Comparison of ENCODE assay signal across 16 cellular contexts in the genomic region with DNA sequence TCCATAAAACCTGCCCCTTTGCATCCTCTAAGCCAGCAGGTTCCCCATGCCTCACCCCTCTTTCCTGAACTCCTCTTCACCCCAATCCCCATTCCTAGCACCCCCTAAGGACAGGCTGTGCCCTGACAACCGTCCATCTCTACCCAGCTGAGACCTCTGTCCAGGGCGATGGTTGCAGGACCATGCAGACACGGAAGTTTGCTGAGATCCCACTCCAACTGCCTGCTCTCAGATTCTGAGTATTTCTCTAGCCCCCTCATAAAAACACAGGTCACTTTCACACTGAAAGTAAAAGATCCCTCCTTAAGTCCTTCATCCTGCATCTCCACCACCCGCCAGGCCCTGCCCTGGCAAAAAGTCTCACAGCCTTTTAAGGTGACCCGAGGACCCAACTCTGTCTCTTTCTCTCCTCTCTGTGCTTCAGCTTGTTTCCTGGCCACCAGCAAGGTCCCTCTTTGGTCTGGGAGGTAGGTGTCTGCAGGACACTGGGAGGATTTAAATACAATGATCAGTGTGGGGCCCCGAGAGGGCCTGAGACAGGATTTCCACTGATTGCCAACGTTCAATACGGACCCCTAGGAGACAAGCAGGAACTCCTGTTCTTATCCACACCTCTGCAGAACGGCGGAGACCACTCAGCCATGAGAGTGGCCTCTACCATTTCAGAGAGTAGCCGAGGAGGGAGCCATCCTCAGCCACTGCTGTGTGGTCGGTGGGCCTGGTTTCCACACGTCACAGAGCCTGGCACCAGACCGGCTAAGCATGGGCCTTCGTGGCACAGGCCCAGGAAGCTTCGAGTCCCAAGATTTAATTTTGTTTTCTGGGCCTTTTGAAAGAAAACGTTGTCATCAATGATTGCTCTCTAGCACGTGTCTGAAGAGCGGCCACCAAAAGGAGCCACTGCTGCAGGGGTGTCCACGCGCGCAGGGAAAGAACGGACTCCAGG. TPM values are rescaled to one million over a fixed set of nuclear protein-coding genes. Genes with fewer than 3 reads are reported as not detected.
DNase-seq lines count a peak whose midpoint lies in the region; ATAC-seq, FAIRE-seq and TF ChIP-seq lines count a peak whose summit lies in the region.
"Had no signal": no experiment of that assay in that cellular context is flagged by ENCODE, and none has a peak within 500 bp of the region (broad histone marks: within the 10 kb centered on the region; RNA-seq: fewer than 3 reads in every experiment).

No MANE protein-coding gene starts in this region.

- H3K9me3 Mint-ChIP-seq in stimulated activated naive CD8-positive, alpha-beta T cell treated with anti-CD3 and anti-CD28 coated beads, Interleukin-15, Interleukin-2, amounts not matched to agents 100 ng/mL and 50 ng/mL, for 24 hours, result no peaks in the 10 kb centered on the region
- H3K9me3 Mint-ChIP-seq in MCF 10A (ENCODE audit: unreplicated experiment), result no peaks in the 10 kb centered on the region

- H3K27ac ChIP-seq in mucosa of rectum (ENCODE audit: low read depth in 2 of 2, low read length in 2 of 2) (peak overlapping the region; percentile 88 to 99), vagina (no peak overlapping the region)
- H3K27ac ChIP-seq: ovary had no signal

- H3K27ac Mint-ChIP-seq in stimulated activated naive CD8-positive, alpha-beta T cell treated with anti-CD3 and anti-CD28 coated beads, Interleukin-15, Interleukin-2, amounts not matched to agents 100 ng/mL and 50 ng/mL, for 24 hours, result no peak overlapping the region
- H3K27ac Mint-ChIP-seq in MCF 10A (ENCODE audit: low read depth, unreplicated experiment), result peak overlapping the region; percentile 81

- intact Hi-C loops in MCF 10A (cut with micrococcal nuclease) (no loop called here), vagina (cut with DNase I) (no loop called here)

- no peak for DNase-seq in stimulated activated naive CD8-positive, alpha-beta T cell treated with anti-CD3 and anti-CD28 coated beads, Interleukin-15, Interleukin-2, amounts not matched to agents 100 U/mL and 50 U/mL, for 24 hours
- DNase-seq in MCF 10A (ENCODE audit: unreplicated experiment) (no peak), vagina (ENCODE audit: extremely low spot score in 2 of 2) (no peak), NCI-H510A treated with DMSO at 0.1 percent for 48 hours (lab: John Stamatoyannopoulos, UW) (no peak), GM12892 (ENCODE audit: insufficient read length) (no peak)
- no peak for DNase-seq in stimulated activated CD4-positive, alpha-beta T cell treated with anti-CD3 and anti-CD28 coated beads, Interleukin-2, amount 100 ng/mL, for 24 hours
- DNase-seq: C1 segment of cervical spinal cord; effector memory CD4-positive, alpha-beta T cell; NCI-H2029 had no signal

- no peaks in the 10 kb centered on the region for H3K36me3 Mint-ChIP-seq in stimulated activated naive CD8-positive, alpha-beta T cell treated with anti-CD3 and anti-CD28 coated beads, Interleukin-15, Interleukin-2, amounts not matched to agents 100 ng/mL and 50 ng/mL, for 24 hours (ENCODE audit: low read depth)
- no peaks in the 10 kb centered on the region for H3K36me3 Mint-ChIP-seq in MCF 10A (ENCODE audit: insufficient read depth, unreplicated experiment)
- H3K36me3 Mint-ChIP-seq: activated CD8-positive, alpha-beta memory T cell treated with anti-CD3 and anti-CD28 coated beads, Interleukin-2, amount 10 ng/mL, durations not matched to agents 7 days and 5 days had no signal

- POLR2A ChIA-PET in MCF 10A (lab: Yijun Ruan, JAX), result interaction anchor here (0.6 to 7.4 kb wide), 14 partner anchors 8 to 261 kb away, joined by 3 to 88 read pairs (median 3); a partner anchor contains a TSS

- no peaks in the 10 kb centered on the region for H3K27me3 Mint-ChIP-seq in stimulated activated naive CD8-positive, alpha-beta T cell treated with anti-CD3 and anti-CD28 coated beads, Interleukin-15, Interleukin-2, amounts not matched to agents 100 ng/mL and 50 ng/mL, for 24 hours
- no peaks in the 10 kb centered on the region for H3K27me3 Mint-ChIP-seq in MCF 10A (ENCODE audit: insufficient read depth, unreplicated experiment)

- TF ChIP-seq CTCF in MCF 10A (IDR thresholded peaks at IDR 0.05; ENCODE audit: unreplicated experiment) (no peak), vagina (IDR thresholded peaks at IDR 0.05) (no peak)

- peak overlapping the region; percentile 58 to 65 for H3K9ac ChIP-seq in mucosa of rectum (ENCODE audit: low read depth in 1 of 2, low read length in 2 of 2)

- no TSS peak for BruUV-seq in MCF 10A (replicated peaks; lab: Mats Ljungman, UMichigan)

- no peaks in the 10 kb centered on the region for H3K9me3 ChIP-seq in mucosa of rectum (ENCODE audit: control insufficient read depth in 2 of 2, low read length in 2 of 2)
- H3K9me3 ChIP-seq in vagina, result no peaks in the 10 kb centered on the region
- H3K9me3 ChIP-seq: ovary had no signal

- no peak for ATAC-seq in stimulated activated naive CD8-positive, alpha-beta T cell treated with anti-CD3 and anti-CD28 coated beads, Interleukin-15, Interleukin-2, amounts not matched to agents 100 U/mL and 50 U/mL, for 24 hours

- CTCF ChIA-PET in MCF 10A (lab: Yijun Ruan, JAX), result interaction anchor here (0.7 to 1.0 kb wide), 2 partner anchors 42 to 75 kb away, joined by 5 read pairs; no protein-coding TSS in a partner anchor

- H3K27me3 ChIP-seq in mucosa of rectum (ENCODE audit: control insufficient read depth in 2 of 2, insufficient read depth in 2 of 2, low read length in 2 of 2) (no peaks in the 10 kb centered on the region), vagina (no peaks in the 10 kb centered on the region)
- H3K27me3 ChIP-seq: ovary had no signal

- peak overlapping the region; percentile 21 for H3K4me3 Mint-ChIP-seq in stimulated activated naive CD8-positive, alpha-beta T cell treated with anti-CD3 and anti-CD28 coated beads, Interleukin-15, Interleukin-2, amounts not matched to agents 100 ng/mL and 50 ng/mL, for 24 hours
- H3K4me3 Mint-ChIP-seq in MCF 10A (ENCODE audit: unreplicated experiment), result peak overlapping the region; percentile 30
- H3K4me3 Mint-ChIP-seq: activated CD8-positive, alpha-beta memory T cell treated with anti-CD3 and anti-CD28 coated beads, Interleukin-2, amount 10 ng/mL, durations not matched to agents 7 days and 5 days had no signal

- FAIRE-seq in GM12892 (lab: Jason Lieb, UNC), result no peak
- FAIRE-seq: G401.6 had no signal

- H3K4me1 ChIP-seq in mucosa of rectum (ENCODE audit: control insufficient read depth in 2 of 2, insufficient read depth in 2 of 2, low read length in 2 of 2) (peaks cover 42 to 71% of the 10 kb centered on the region in 2 donors), vagina (peaks cover 40% of the 10 kb centered on the region)

- H3K36me3 ChIP-seq in mucosa of rectum (ENCODE audit: control insufficient read depth in 2 of 2, insufficient read depth in 2 of 2, low read length in 2 of 2), result no peaks in the 10 kb centered on the region
- no peaks in the 10 kb centered on the region for H3K36me3 ChIP-seq in vagina
- H3K36me3 ChIP-seq: ovary had no signal

- TF ChIP-seq POLR2A in vagina (IDR thresholded peaks at IDR 0.05) (no peak), GM12892 (IDR thresholded peaks at IDR 0.05; ENCODE audit: low read depth, low read length) (no peak)

- H3K4me3 ChIP-seq in mucosa of rectum (ENCODE audit: low read length in 2 of 2) (peak overlapping the region; percentile 19 to 53), vagina (no peak overlapping the region)
- H3K4me3 ChIP-seq: ovary had no signal

- peaks cover 23% of the 10 kb centered on the region for H3K4me1 Mint-ChIP-seq in stimulated activated naive CD8-positive, alpha-beta T cell treated with anti-CD3 and anti-CD28 coated beads, Interleukin-15, Interleukin-2, amounts not matched to agents 100 ng/mL and 50 ng/mL, for 24 hours (ENCODE audit: low read depth)
- H3K4me1 Mint-ChIP-seq in MCF 10A (ENCODE audit: insufficient read depth, unreplicated experiment), result peaks cover 35% of the 10 kb centered on the region

RNA-seq across cellular contexts. Expression of a gene that starts 27.9 kb away (rescaled TPM):
- 0.25 and 0.75 TPM in 2 replicates for total RNA-seq in MCF 10A (2022)
- 50.6 TPM for total RNA-seq in vagina
- polyA plus RNA-seq in GM12892 (2012; ENCODE audit: missing spikeins), result not detected
- total RNA-seq: activated CD8-positive, alpha-beta memory T cell treated with anti-CD3 and anti-CD28 coated beads, Interleukin-2, amount 10 ng/mL, durations not matched to agents 7 days and 5 days; liver; T-helper 2 cell treated with Interferon-gamma antibody and Interleukin-4, amounts not matched to agents 100 ng/mL and 5 ng/mL, for 36 hours had no signal
- polyA plus RNA-seq: liver had no signal

RNA-seq across cellular contexts. Expression of a gene that starts 53.3 kb away (rescaled TPM):
- not detected in 2 replicates for total RNA-seq in MCF 10A (2022)
- 102 TPM for total RNA-seq in vagina
- polyA plus RNA-seq in GM12892 (2012; ENCODE audit: missing spikeins), result not detected
- total RNA-seq: activated CD8-positive, alpha-beta memory T cell treated with anti-CD3 and anti-CD28 coated beads, Interleukin-2, amount 10 ng/mL, durations not matched to agents 7 days and 5 days; liver; T-helper 2 cell treated with Interferon-gamma antibody and Interleukin-4, amounts not matched to agents 100 ng/mL and 5 ng/mL, for 36 hours had no signal
- polyA plus RNA-seq: liver, ovary had no signal

Comparison
In these comparisons a context has a peak if more than half of its experiments do, and no peak if none do; other contexts are left out.
1. H3K4me3 ChIP-seq: peak in mucosa of rectum (2 of 2); none in vagina (0 of 2).
2. RNA of a gene that starts 27.9 kb away (total RNA-seq): 50.6 TPM in vagina (single experiment); 0.25 to 0.75 TPM in MCF 10A; every median in the first group is over 10 times any median in the second.
3. RNA of a gene that starts 53.3 kb away (total RNA-seq): 102 TPM in vagina (single experiment); not detected in MCF 10A; every median in the first group is over 10 times any median in the second.